16 cellular contexts compared by ENCODE assay signal in genomic region chr6:160978141-160978926, GRCh38.
DNase-seq lines count a peak whose midpoint lies in the region; ATAC-seq lines count a peak whose summit lies in the region.
"Had no signal": no experiment of that assay in that cellular context is flagged by ENCODE, and none has a peak within 500 bp of the region (broad histone marks: within the 10 kb centered on the region; RNA-seq: fewer than 3 reads in every experiment).

No MANE protein-coding gene starts in this region.

- peak; percentile 63 for DNase-seq in GM03348 (ENCODE audit: low spot score)
- peak; percentile 21 for DNase-seq in amniotic stem cell (lab: John Stamatoyannopoulos, UW)
- peak; percentile 84 for DNase-seq in fibroblast of peridontal ligament (ENCODE audit: extremely low read depth)
- DNase-seq in HUDEP-2 (lab: John Stamatoyannopoulos, UW; ENCODE audit: unreplicated experiment in 76 of 76) = no peak
- no peak for DNase-seq in stimulated activated naive CD4-positive, alpha-beta T cell treated with Interleukin-2 at 50 U/mL for 16 hours (lab: John Stamatoyannopoulos, UW)
- DNase-seq in NOMO-1 (lab: John Stamatoyannopoulos, UW; ENCODE audit: unreplicated experiment in 2 of 2) = no peak
- DNase-seq: activated CD8-positive, alpha-beta T cell treated with anti-CD3 and anti-CD28 coated beads for 36 hours; CD4-positive, CD25-positive, alpha-beta regulatory T cell; DND-41; NCI-H1417 treated with DMSO at 0.1 percent for 48 hours; NCI-H345; posterior cingulate gyrus had no signal

- peak overlapping the region in 18 of 21 experiments; percentile 2 to 58 (median 38) for H3K27ac ChIP-seq in skin epidermis
- H3K27ac ChIP-seq: ascending aorta had no signal

- no peak for ATAC-seq in HG03039 (IDR thresholded peaks at IDR 0.05; ENCODE audit: unreplicated experiment)
- ATAC-seq: activated CD8-positive, alpha-beta T cell treated with anti-CD3 and anti-CD28 coated beads for 36 hours; activated T-helper 17 cell treated with anti-CD3 and anti-CD28 coated beads, Interleukin-2, amount 50 U/mL, for 72 hours had no signal

- no peak overlapping the region for H3K4me3 ChIP-seq in skin epidermis
- H3K4me3 ChIP-seq: ascending aorta had no signal

Comparison
In these comparisons a context has a peak if more than half of its experiments do, and no peak if none do; other contexts are left out.
1. DNase-seq: peak in GM03348 (single experiment), amniotic stem cell (single experiment) and fibroblast of peridontal ligament (single experiment); none in HUDEP-2 (0 of 76), stimulated activated naive CD4-positive, alpha-beta T cell treated with Interleukin-2 at 50 U/mL for 16 hours (single experiment) and NOMO-1 (0 of 2).